20 cellular contexts compared by ENCODE assay signal in genomic region chr11:121721448-121721847, GRCh38.
DNase-seq lines count a peak whose midpoint lies in the region; ATAC-seq and TF ChIP-seq lines count a peak whose summit lies in the region.
"Had no signal": no experiment of that assay in that cellular context is flagged by ENCODE, and none has a peak within 500 bp of the region (broad histone marks: within the 10 kb centered on the region; RNA-seq: fewer than 3 reads in every experiment).

No MANE protein-coding gene starts in this region.

- DNase-seq in caudate nucleus (lab: John Stamatoyannopoulos, UW) = no peak
- no peak for DNase-seq in esophagus muscularis mucosa (ENCODE audit: extremely low spot score)
- DNase-seq in lower lobe of right lung = no peak
- no peak for DNase-seq in NCI-H1694 (lab: John Stamatoyannopoulos, UW)
- DNase-seq: BE2C, DMS53, GF-D8, GOT3, HCEC 1CT, MV-4-11, NCI-H1105 treated with DMSO at 0.1 percent for 48 hours, NCI-H2081, NCI-H2171 treated with DMSO at 0.1 percent for 48 hours, NCI-H524 treated with DMSO at 0.1 percent for 48 hours, NCI-H82 had no signal

- no peak for ATAC-seq in HG02885 (IDR thresholded peaks at IDR 0.05; ENCODE audit: poor library complexity, unreplicated experiment)
- no peak for ATAC-seq in lower lobe of right lung
- ATAC-seq in HG02759 (IDR thresholded peaks at IDR 0.05; ENCODE audit: unreplicated experiment) = no peak
- ATAC-seq: A549 had no signal

- H3K36me3 ChIP-seq in esophagus muscularis mucosa = no peaks in the 10 kb centered on the region
- peaks cover 0 to 3% of the 10 kb centered on the region in 2 donors for H3K36me3 ChIP-seq in muscle layer of duodenum (ENCODE audit: control insufficient read depth in 1 of 2, insufficient read depth in 2 of 2, low read length in 2 of 2)
- H3K36me3 ChIP-seq in stomach smooth muscle (ENCODE audit: control insufficient read depth in 2 of 2, insufficient read depth in 2 of 2, low read length in 2 of 2) = no peaks in the 10 kb centered on the region
- no peaks in the 10 kb centered on the region for H3K36me3 ChIP-seq in lower lobe of right lung
- H3K36me3 ChIP-seq: BE2C had no signal

- H3K4me1 ChIP-seq in esophagus muscularis mucosa = peaks cover 5 to 36% (median 33%) of the 10 kb centered on the region in 4 donors
- no peaks in the 10 kb centered on the region for H3K4me1 ChIP-seq in muscle layer of duodenum (ENCODE audit: control insufficient read depth in 1 of 2, insufficient read depth in 2 of 2, low read length in 2 of 2)
- H3K4me1 ChIP-seq in stomach smooth muscle (ENCODE audit: control insufficient read depth, insufficient read depth, low read length) = peaks cover 21% of the 10 kb centered on the region
- peaks cover 14% of the 10 kb centered on the region for H3K4me1 ChIP-seq in lower lobe of right lung
- H3K4me1 ChIP-seq: A549 had no signal

- H3K4me3 ChIP-seq in esophagus muscularis mucosa = peak overlapping the region in 1 of 4 donors; percentile 48
- H3K4me3 ChIP-seq in muscle layer of duodenum (ENCODE audit: low read depth in 1 of 2, low read length in 2 of 2) = no peak overlapping the region
- no peak overlapping the region for H3K4me3 ChIP-seq in stomach smooth muscle (ENCODE audit: low read length in 2 of 2)
- H3K4me3 ChIP-seq in lower lobe of right lung = no peak overlapping the region
- H3K4me3 ChIP-seq: A549 had no signal

- no peak for TF ChIP-seq EP300 in esophagus muscularis mucosa (IDR thresholded peaks at IDR 0.05)

- H3K27ac ChIP-seq in caudate nucleus (ENCODE audit: low read depth, low read length) = peak overlapping the region; percentile 98
- peak overlapping the region; percentile 90 to 95 (median 92) for H3K27ac ChIP-seq in esophagus muscularis mucosa (replicated peaks in 1 of 4)
- peak overlapping the region; percentile 75 for H3K27ac ChIP-seq in muscle layer of duodenum (ENCODE audit: low read length)
- peak overlapping the region; percentile 98 for H3K27ac ChIP-seq in stomach smooth muscle (ENCODE audit: low read length)
- H3K27ac ChIP-seq in lower lobe of right lung = no peak overlapping the region
- H3K27ac ChIP-seq: A549 had no signal

- H3K27me3 ChIP-seq in esophagus muscularis mucosa = no peaks in the 10 kb centered on the region
- no peaks in the 10 kb centered on the region for H3K27me3 ChIP-seq in muscle layer of duodenum (ENCODE audit: low read depth, low read length)
- no peaks in the 10 kb centered on the region for H3K27me3 ChIP-seq in stomach smooth muscle (ENCODE audit: control insufficient read depth in 1 of 2, insufficient read depth in 2 of 2, low read length in 2 of 2)
- peaks cover 3% of the 10 kb centered on the region for H3K27me3 ChIP-seq in lower lobe of right lung (ENCODE audit: low read depth)
- H3K27me3 ChIP-seq: BE2C had no signal

- intact Hi-C loops in esophagus muscularis mucosa (cut with DNase I) = loop anchor here (5.0 to 10.0 kb wide), 2 partner anchors 64 to 483 kb away; no protein-coding TSS in a partner anchor
- intact Hi-C loops in lower lobe of right lung (cut with DNase I) = no loop called here

- no peak for TF ChIP-seq CTCF in esophagus muscularis mucosa (IDR thresholded peaks at IDR 0.05)
- TF ChIP-seq CTCF in lower lobe of right lung (IDR thresholded peaks at IDR 0.05) = no peak

- no peak for TF ChIP-seq POLR2A in esophagus muscularis mucosa (IDR thresholded peaks at IDR 0.05; ENCODE audit: low read depth)

- H3K9ac ChIP-seq in stomach smooth muscle (ENCODE audit: low read length in 2 of 2) = peak overlapping the region in 1 of 2 donors; percentile 53

- WGBS in esophagus muscularis mucosa = 77% methylated on average over 3 of the region's 3 CpGs

- H3K9me3 ChIP-seq in esophagus muscularis mucosa = no peaks in the 10 kb centered on the region
- H3K9me3 ChIP-seq in muscle layer of duodenum (ENCODE audit: control insufficient read depth in 1 of 2, low read length in 2 of 2) = no peaks in the 10 kb centered on the region
- no peaks in the 10 kb centered on the region for H3K9me3 ChIP-seq in stomach smooth muscle (ENCODE audit: control insufficient read depth in 2 of 2, low read length in 2 of 2)
- no peaks in the 10 kb centered on the region for H3K9me3 ChIP-seq in lower lobe of right lung
- H3K9me3 ChIP-seq: A549, BE2C had no signal
